ENCODE assay signal across 8 cellular contexts in the genomic region with DNA sequence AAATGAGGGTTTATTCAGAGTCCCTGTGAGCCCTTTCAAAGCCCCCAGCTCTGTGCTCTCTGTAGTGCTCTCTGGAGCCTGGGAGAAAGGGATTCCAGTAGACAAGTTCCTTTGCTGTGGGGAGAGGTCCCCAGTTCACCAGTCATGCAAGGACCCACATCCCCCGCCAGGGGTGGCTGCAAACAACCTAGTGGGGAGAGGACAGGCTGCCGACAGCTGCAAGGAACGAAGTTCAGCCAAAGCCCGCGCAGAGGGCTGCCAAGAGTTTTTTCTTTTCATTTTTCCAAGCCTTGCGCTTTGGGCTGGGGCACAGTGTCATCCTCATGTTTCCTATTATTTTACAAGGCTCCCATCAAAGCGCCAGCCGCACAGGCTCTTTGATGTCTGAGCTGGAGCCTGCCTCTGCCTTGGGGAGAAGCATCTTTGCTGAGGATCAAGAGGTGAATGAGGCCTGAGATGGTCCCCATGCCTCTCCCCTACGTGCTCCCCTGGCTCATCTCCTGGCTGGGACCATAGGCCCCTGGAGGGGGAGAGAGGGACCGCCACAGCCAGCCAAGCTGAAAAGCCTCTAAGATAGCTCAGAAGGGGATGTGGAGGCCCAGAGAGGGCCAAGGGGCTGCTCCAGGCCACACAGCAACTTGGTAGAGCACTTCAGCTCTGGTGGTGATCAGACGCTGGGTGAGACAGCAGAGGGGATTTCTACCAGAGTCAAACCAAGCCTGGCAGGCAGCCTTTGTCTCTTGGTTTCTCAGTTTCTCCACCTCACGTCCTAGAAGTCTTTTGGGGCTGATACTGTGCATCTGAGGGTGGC. TPM values are rescaled to one million over a fixed set of nuclear protein-coding genes. Genes with fewer than 3 reads are reported as not detected.
DNase-seq lines count a peak whose midpoint lies in the region; TF ChIP-seq lines count a peak whose summit lies in the region.

No MANE protein-coding gene starts in this region.

- POLR2A ChIA-PET in GM10248 (lab: Yijun Ruan, JAX) = no interaction called here

- in situ Hi-C loops in GM13976 (cut with MboI; ENCODE audit: low sequenced_read_pairs, unreplicated experiment) = no loop called here

- DNase-seq in GM13976 (ENCODE audit: low spot score) (no peak), NCI-H1694 (lab: John Stamatoyannopoulos, UW) (peak; percentile 60), foreskin fibroblast (peak; percentile 15 to 60), pulmonary artery endothelial cell (ENCODE audit: low read depth, low spot score) (peak; percentile 43), GM10248 (ENCODE audit: extremely low spot score) (no peak), DMS153 treated with DMSO at 0.1 percent for 48 hours (lab: John Stamatoyannopoulos, UW; ENCODE audit: unreplicated experiment) (no peak), NCI-H1930 (lab: John Stamatoyannopoulos, UW) (no peak)
- DNase-seq in stimulated activated naive CD4-positive, alpha-beta T cell treated with Interleukin-2 at 50 U/mL for 16 hours (lab: John Stamatoyannopoulos, UW) = no peak

- CTCF ChIA-PET in GM10248 (lab: Yijun Ruan, JAX) = interaction anchor here (0.7 to 2.5 kb wide), 7 partner anchors 10 to 67 kb away, joined by 3 to 8 read pairs (median 3); no protein-coding TSS in a partner anchor

- TF ChIP-seq CTCF in GM13976 (IDR thresholded peaks at IDR 0.05; ENCODE audit: borderline replicate concordance, control extremely low read depth, extremely low read depth, insufficient read depth, missing control alignments) (peak; percentile 4), foreskin fibroblast (IDR thresholded peaks at IDR 0.05; ENCODE audit: low read depth, low read length) (peak; percentile 83), GM10248 (IDR thresholded peaks at IDR 0.05; ENCODE audit: control extremely low read depth, extremely low read depth, low read depth, missing control alignments) (no peak)

- no peak overlapping the region for H3K4me3 ChIP-seq in foreskin fibroblast (ENCODE audit: low read depth in 1 of 2, low read length in 2 of 2)

RNA-seq across cellular contexts. Expression of gene SYNPO, which starts 50.5 kb away (rescaled TPM):
- total RNA-seq in pulmonary artery endothelial cell = 11.7 and 18.5 TPM in 2 replicates

Comparison
In these comparisons a context has a peak if more than half of its experiments do, and no peak if none do; other contexts are left out.
1. DNase-seq: peak in NCI-H1694 (single experiment), foreskin fibroblast (2 of 2) and pulmonary artery endothelial cell (single experiment); none in GM13976 (single experiment), GM10248 (single experiment), DMS153 treated with DMSO at 0.1 percent for 48 hours (single experiment), NCI-H1930 (0 of 2) and stimulated activated naive CD4-positive, alpha-beta T cell treated with Interleukin-2 at 50 U/mL for 16 hours (single experiment).